19 cellular contexts compared by ENCODE assay signal in the genomic region with DNA sequence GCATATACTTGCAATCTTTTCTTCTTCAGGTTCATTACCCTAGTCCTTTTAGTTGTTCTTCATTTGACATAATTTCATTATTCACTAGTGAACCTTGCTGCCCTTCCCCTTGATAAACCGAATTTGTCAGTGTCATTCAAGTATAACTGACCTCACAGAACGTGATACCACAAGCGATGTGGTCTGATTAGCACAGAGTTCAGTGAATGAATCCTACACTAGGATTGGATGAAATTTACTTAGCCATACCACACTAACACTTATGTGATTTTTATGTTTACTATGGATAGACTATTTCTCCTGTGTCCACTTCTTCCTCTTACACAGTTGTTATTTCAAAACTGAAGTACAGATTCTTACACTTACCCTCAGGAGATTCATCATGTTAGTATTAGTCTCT. TPM values are rescaled to one million over a fixed set of nuclear protein-coding genes. Genes with fewer than 3 reads are reported as not detected.
DNase-seq lines count a peak whose midpoint lies in the region; ATAC-seq, FAIRE-seq and TF ChIP-seq lines count a peak whose summit lies in the region.
"Had no signal": no experiment of that assay in that cellular context is flagged by ENCODE, and none has a peak within 500 bp of the region (broad histone marks: within the 10 kb centered on the region; RNA-seq: fewer than 3 reads in every experiment).

No MANE protein-coding gene starts in this region.

- H3K27ac ChIP-seq in esophagus squamous epithelium: peak overlapping the region in 2 of 4 donors; percentile 49 to 56
- H3K27ac ChIP-seq: C4-2B, SK-N-MC had no signal

- H3K4me1 Mint-ChIP-seq in activated CD8-positive, alpha-beta memory T cell treated with anti-CD3 and anti-CD28 coated beads, Interleukin-2, amount 10 ng/mL, durations not matched to agents 7 days and 5 days: peaks cover 97% of the 10 kb centered on the region
- H3K4me1 Mint-ChIP-seq in T-helper 2 cell treated with Interferon-gamma antibody and Interleukin-4, amounts not matched to agents 5 μg/mL and 100 μg/mL, for 36 hours (ENCODE audit: low read depth): peaks cover 90% of the 10 kb centered on the region
- peaks cover 67% of the 10 kb centered on the region for H3K4me1 Mint-ChIP-seq in stimulated activated effector memory CD8-positive, alpha-beta T cell treated with anti-CD3 and anti-CD28 coated beads, Interleukin-12 subunit alpha, Interleukin-12 subunit beta, amount 100 ng/mL, for 72 hours

- CTCF ChIA-PET in activated CD8-positive, alpha-beta memory T cell treated with anti-CD3 and anti-CD28 coated beads, Interleukin-2, amount 10 ng/mL, durations not matched to agents 7 days and 5 days (lab: Charles Lee): interaction anchor here (1.0 to 9.8 kb wide), 4 partner anchors 11 to 429 kb away, joined by 3 to 121 read pairs (median 3); no protein-coding TSS in a partner anchor

- intact Hi-C loops in esophagus squamous epithelium (cut with DNase I): no loop called here

- peak; percentile 64 for DNase-seq in activated CD8-positive, alpha-beta memory T cell treated with anti-CD3 and anti-CD28 coated beads, Interleukin-2, amount 10 ng/mL, durations not matched to agents 7 days and 5 days
- no peak for DNase-seq in activated CD8-positive, alpha-beta memory T cell treated with anti-CD3 and anti-CD28 coated beads, Interleukin-2, amount 50 U/mL, for 48 hours
- no peak for DNase-seq in GM18507 (ENCODE audit: extremely low spot score, insufficient read length, low read depth)
- DNase-seq in T-helper 2 cell treated with Interferon-gamma antibody and Interleukin-4, amounts not matched to agents 5 μg/mL and 100 μg/mL, for 36 hours (ENCODE audit: low spot score): no peak
- no peak for DNase-seq in stimulated activated effector memory CD8-positive, alpha-beta T cell treated with anti-CD3 and anti-CD28 coated beads, Interleukin-12 subunit alpha, Interleukin-12 subunit beta, amount 100 ng/mL, for 72 hours (ENCODE audit: low spot score in 2 of 2)
- DNase-seq in kidney tubule cell (ENCODE audit: low spot score): no peak
- no peak for DNase-seq in NCI-H2029 (lab: John Stamatoyannopoulos, UW)
- DNase-seq in esophagus squamous epithelium (lab: John Stamatoyannopoulos, UW): no peak
- DNase-seq: DMS79, NCI-H1105 treated with DMSO at 0.1 percent for 48 hours, NCI-H1694, SHP77 had no signal

- H3K4me3 ChIP-seq in esophagus squamous epithelium: no peak overlapping the region
- H3K4me3 ChIP-seq: K562, SK-N-MC had no signal

- H3K36me3 Mint-ChIP-seq in activated CD8-positive, alpha-beta memory T cell treated with anti-CD3 and anti-CD28 coated beads, Interleukin-2, amount 10 ng/mL, durations not matched to agents 7 days and 5 days: peaks cover 51% of the 10 kb centered on the region
- H3K36me3 Mint-ChIP-seq in T-helper 2 cell treated with Interferon-gamma antibody and Interleukin-4, amounts not matched to agents 5 μg/mL and 100 μg/mL, for 36 hours (ENCODE audit: low read depth): peaks cover 34% of the 10 kb centered on the region
- H3K36me3 Mint-ChIP-seq in stimulated activated effector memory CD8-positive, alpha-beta T cell treated with anti-CD3 and anti-CD28 coated beads, Interleukin-12 subunit alpha, Interleukin-12 subunit beta, amount 100 ng/mL, for 72 hours: peaks cover 6% of the 10 kb centered on the region

- no peak for ATAC-seq in activated CD8-positive, alpha-beta memory T cell treated with anti-CD3 and anti-CD28 coated beads, Interleukin-2, amount 10 ng/mL, durations not matched to agents 7 days and 5 days
- ATAC-seq in stimulated activated effector memory CD8-positive, alpha-beta T cell treated with anti-CD3 and anti-CD28 coated beads, Interleukin-12 subunit alpha, Interleukin-12 subunit beta, amount 100 ng/mL, for 72 hours: peak; percentile 24
- ATAC-seq: K562 had no signal

- no peaks in the 10 kb centered on the region for H3K27me3 ChIP-seq in esophagus squamous epithelium

- H3K27me3 Mint-ChIP-seq in activated CD8-positive, alpha-beta memory T cell treated with anti-CD3 and anti-CD28 coated beads, Interleukin-2, amount 10 ng/mL, durations not matched to agents 7 days and 5 days: no peaks in the 10 kb centered on the region
- H3K27me3 Mint-ChIP-seq in T-helper 2 cell treated with Interferon-gamma antibody and Interleukin-4, amounts not matched to agents 5 μg/mL and 100 μg/mL, for 36 hours (ENCODE audit: low read depth): no peaks in the 10 kb centered on the region

- TF ChIP-seq CTCF in esophagus squamous epithelium (IDR thresholded peaks at IDR 0.05): no peak

- no peaks in the 10 kb centered on the region for H3K9me3 ChIP-seq in esophagus squamous epithelium

- FAIRE-seq in GM18507 (lab: Jason Lieb, UNC): peak; percentile 77
- FAIRE-seq: D721Med, K562 had no signal

- H3K4me3 Mint-ChIP-seq in activated CD8-positive, alpha-beta memory T cell treated with anti-CD3 and anti-CD28 coated beads, Interleukin-2, amount 10 ng/mL, durations not matched to agents 7 days and 5 days: peak overlapping the region; percentile 82
- H3K4me3 Mint-ChIP-seq in T-helper 2 cell treated with Interferon-gamma antibody and Interleukin-4, amounts not matched to agents 5 μg/mL and 100 μg/mL, for 36 hours: peak overlapping the region; percentile 51
- peak overlapping the region; percentile 30 for H3K4me3 Mint-ChIP-seq in stimulated activated effector memory CD8-positive, alpha-beta T cell treated with anti-CD3 and anti-CD28 coated beads, Interleukin-12 subunit alpha, Interleukin-12 subunit beta, amount 100 ng/mL, for 72 hours

- peaks cover 0 to 41% (median 10%) of the 10 kb centered on the region in 3 donors for H3K4me1 ChIP-seq in esophagus squamous epithelium

- no peaks in the 10 kb centered on the region for H3K36me3 ChIP-seq in esophagus squamous epithelium

- no peak for TF ChIP-seq POLR2A in esophagus squamous epithelium (IDR thresholded peaks at IDR 0.05)

- WGBS in esophagus squamous epithelium, 2 donors: 57 to 58% methylated on average over 3 of the region's 3 CpGs

- peak overlapping the region; percentile 97 for H3K27ac Mint-ChIP-seq in activated CD8-positive, alpha-beta memory T cell treated with anti-CD3 and anti-CD28 coated beads, Interleukin-2, amount 10 ng/mL, durations not matched to agents 7 days and 5 days
- H3K27ac Mint-ChIP-seq in T-helper 2 cell treated with Interferon-gamma antibody and Interleukin-4, amounts not matched to agents 5 μg/mL and 100 μg/mL, for 36 hours: peak overlapping the region; percentile 88
- peak overlapping the region; percentile 58 for H3K27ac Mint-ChIP-seq in stimulated activated effector memory CD8-positive, alpha-beta T cell treated with anti-CD3 and anti-CD28 coated beads, Interleukin-12 subunit alpha, Interleukin-12 subunit beta, amount 100 ng/mL, for 72 hours

- H3K9me3 Mint-ChIP-seq in activated CD8-positive, alpha-beta memory T cell treated with anti-CD3 and anti-CD28 coated beads, Interleukin-2, amount 10 ng/mL, durations not matched to agents 7 days and 5 days (ENCODE audit: low read depth): no peaks in the 10 kb centered on the region
- peaks cover 7% of the 10 kb centered on the region for H3K9me3 Mint-ChIP-seq in T-helper 2 cell treated with Interferon-gamma antibody and Interleukin-4, amounts not matched to agents 5 μg/mL and 100 μg/mL, for 36 hours
- no peaks in the 10 kb centered on the region for H3K9me3 Mint-ChIP-seq in stimulated activated effector memory CD8-positive, alpha-beta T cell treated with anti-CD3 and anti-CD28 coated beads, Interleukin-12 subunit alpha, Interleukin-12 subunit beta, amount 100 ng/mL, for 72 hours

RNA-seq across cellular contexts. Expression of gene CD86, which starts 27.2 kb away (rescaled TPM):
- 10 to 100 TPM; 23.4 to 25.3 TPM for total RNA-seq in activated CD8-positive, alpha-beta memory T cell treated with anti-CD3 and anti-CD28 coated beads, Interleukin-2, amount 10 ng/mL, durations not matched to agents 7 days and 5 days
- 10 to 100 TPM in 1 of 4 donors, 1 to 10 TPM in 2, under 1 TPM in 1; 0.42 to 11.1 (median 3.3) TPM for total RNA-seq in esophagus squamous epithelium
- total RNA-seq: A673, NCI-H460, RPMI7951 had no signal

Comparison
In these comparisons a context has a peak if more than half of its experiments do, and no peak if none do; other contexts are left out.
1. H3K4me3 Mint-ChIP-seq: peak in every context shown above with its lines; median percentile 82 in activated CD8-positive, alpha-beta memory T cell treated with anti-CD3 and anti-CD28 coated beads, Interleukin-2, amount 10 ng/mL, durations not matched to agents 7 days and 5 days; 51 in T-helper 2 cell treated with Interferon-gamma antibody and Interleukin-4, amounts not matched to agents 5 μg/mL and 100 μg/mL, for 36 hours; 30 in stimulated activated effector memory CD8-positive, alpha-beta T cell treated with anti-CD3 and anti-CD28 coated beads, Interleukin-12 subunit alpha, Interleukin-12 subunit beta, amount 100 ng/mL, for 72 hours.